31 cellular contexts compared by ENCODE assay signal in the genomic region with DNA sequence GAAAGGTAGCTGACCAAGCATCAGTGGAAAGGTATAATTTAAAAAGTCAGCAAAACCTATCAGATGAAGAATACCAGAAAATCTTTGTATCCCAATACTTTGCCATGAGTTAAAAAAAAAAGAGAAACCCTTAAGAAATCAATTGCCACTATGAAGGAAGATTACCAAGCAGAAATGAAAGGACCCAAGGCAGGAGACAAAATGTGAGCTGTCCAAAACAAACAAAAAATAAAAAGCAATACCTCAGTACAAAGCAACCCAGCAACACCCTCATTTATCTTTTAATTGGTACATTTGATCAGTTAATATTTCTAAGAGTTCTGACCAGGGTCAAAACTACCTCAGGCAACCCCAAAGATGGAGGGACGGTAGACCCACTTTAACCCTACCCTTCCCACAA.
"Had no signal": no experiment of that assay in that cellular context is flagged by ENCODE, and none has a peak within 500 bp of the region (broad histone marks: within the 10 kb centered on the region; RNA-seq: fewer than 3 reads in every experiment).

No MANE protein-coding gene starts in this region.

- H3K36me3 ChIP-seq: adrenal gland, breast epithelium, cardiac muscle cell had no signal

- DNase-seq: activated CD4-positive, alpha-beta memory T cell treated with anti-CD3 and anti-CD28 coated beads for 36 hours; activated CD4-positive, alpha-beta T cell treated with anti-CD3 and anti-CD28 coated beads for 36 hours; activated CD4-positive, alpha-beta T cell treated with anti-CD3 and anti-CD28 coated beads, Interleukin-2, amount 10 ng/mL, durations not matched to agents 24 days and 14 days; activated CD4-positive, CD25-positive, alpha-beta regulatory T cell; activated CD4-positive, CD25-positive, alpha-beta regulatory T cell treated with anti-CD3 and anti-CD28 coated beads, Interleukin-2, amount 50 U/mL, for 72 hours; activated CD8-positive, alpha-beta memory T cell treated with anti-CD3 and anti-CD28 coated beads, Interleukin-2, amount 10 ng/mL, durations not matched to agents 7 days and 5 days; activated CD8-positive, alpha-beta memory T cell treated with anti-CD3 and anti-CD28 coated beads, Interleukin-2, amount 50 U/mL, for 4 hours; activated CD8-positive, alpha-beta T cell treated with anti-CD3 and anti-CD28 coated beads, Interleukin-2, amount 10 ng/mL, durations not matched to agents 7 days and 5 days; activated effector memory CD4-positive, alpha-beta T cell treated with anti-CD3 and anti-CD28 coated beads, Interleukin-2, amount 50 U/mL, for 16 hours; activated naive CD4-positive, alpha-beta T cell treated with anti-CD3 and anti-CD28 coated beads for 36 hours; activated naive CD8-positive, alpha-beta T cell treated with anti-CD3 and anti-CD28 coated beads for 36 hours; activated naive CD8-positive, alpha-beta T cell treated with anti-CD3 and anti-CD28 coated beads, Interleukin-2, amount 50 U/mL, for 24 hours; activated T-cell treated with anti-CD3 and anti-CD28 coated beads, Interleukin-2, amount 50 U/mL, for 1 hour; activated T-cell treated with anti-CD3 and anti-CD28 coated beads, Interleukin-2, amount 50 U/mL, for 48 hours; adrenal gland; amygdala; aorta; body of pancreas; effector CD8-positive, alpha-beta T cell; foreskin fibroblast; head of caudate nucleus; T-helper 2 cell had no signal

- H3K4me3 ChIP-seq: adrenal gland, body of pancreas, breast epithelium, cardiac muscle cell, coronary artery had no signal

- H3K4me3 Mint-ChIP-seq: activated CD4-positive, alpha-beta memory T cell treated with anti-CD3 and anti-CD28 coated beads for 36 hours; activated CD4-positive, alpha-beta T cell treated with anti-CD3 and anti-CD28 coated beads for 36 hours; activated CD4-positive, alpha-beta T cell treated with anti-CD3 and anti-CD28 coated beads, Interleukin-2, amount 10 ng/mL, durations not matched to agents 24 days and 14 days; activated CD8-positive, alpha-beta memory T cell treated with anti-CD3 and anti-CD28 coated beads, Interleukin-2, amount 10 ng/mL, durations not matched to agents 7 days and 5 days; activated CD8-positive, alpha-beta T cell treated with anti-CD3 and anti-CD28 coated beads, Interleukin-2, amount 10 ng/mL, durations not matched to agents 7 days and 5 days; activated naive CD4-positive, alpha-beta T cell treated with anti-CD3 and anti-CD28 coated beads for 36 hours; activated naive CD4-positive, alpha-beta T cell treated with anti-CD3 and anti-CD28 coated beads, Interleukin-2, amount 50 U/mL, for 24 hours; activated naive CD8-positive, alpha-beta T cell treated with anti-CD3 and anti-CD28 coated beads for 36 hours; activated naive CD8-positive, alpha-beta T cell treated with anti-CD3 and anti-CD28 coated beads, Interleukin-2, amount 50 U/mL, for 24 hours; activated T-helper 1 cell treated with anti-CD3 and anti-CD28 coated beads, Interleukin-12 subunit alpha, Interleukin-12 subunit beta, Interleukin-2, Interleukin-4 antibody, amounts not matched to agents 30 ng/mL and 10 ng/mL and 1 ng/mL, durations not matched to agents 14 hours and 24 hours and 36 hours; central memory CD8-positive, alpha-beta T cell; dendritic cell treated with granulocyte-macrophage colony-stimulating factor and Interleukin-4, amounts not matched to agents 40 ng/mL and 50 ng/mL, for 4 days had no signal

- H3K27ac Mint-ChIP-seq: activated CD4-positive, alpha-beta memory T cell treated with anti-CD3 and anti-CD28 coated beads for 36 hours; activated CD4-positive, alpha-beta T cell treated with anti-CD3 and anti-CD28 coated beads for 36 hours; activated CD4-positive, alpha-beta T cell treated with anti-CD3 and anti-CD28 coated beads, Interleukin-2, amount 10 ng/mL, durations not matched to agents 24 days and 14 days; activated CD8-positive, alpha-beta memory T cell treated with anti-CD3 and anti-CD28 coated beads, Interleukin-2, amount 10 ng/mL, durations not matched to agents 7 days and 5 days; activated CD8-positive, alpha-beta T cell treated with anti-CD3 and anti-CD28 coated beads, Interleukin-2, amount 10 ng/mL, durations not matched to agents 7 days and 5 days; activated naive CD4-positive, alpha-beta T cell treated with anti-CD3 and anti-CD28 coated beads for 36 hours; activated naive CD4-positive, alpha-beta T cell treated with anti-CD3 and anti-CD28 coated beads, Interleukin-2, amount 50 U/mL, for 24 hours; activated naive CD8-positive, alpha-beta T cell treated with anti-CD3 and anti-CD28 coated beads for 36 hours; activated naive CD8-positive, alpha-beta T cell treated with anti-CD3 and anti-CD28 coated beads, Interleukin-2, amount 50 U/mL, for 24 hours; activated T-helper 1 cell treated with anti-CD3 and anti-CD28 coated beads, Interleukin-12 subunit alpha, Interleukin-12 subunit beta, Interleukin-2, Interleukin-4 antibody, amounts not matched to agents 30 ng/mL and 10 ng/mL and 1 ng/mL, durations not matched to agents 14 hours and 24 hours and 36 hours; activated T-helper 2 cell treated with anti-CD3 and anti-CD28 coated beads, Interferon-gamma antibody, Interleukin-2, Interleukin-4, amounts not matched to agents 10 μg/mL and 5 μg/mL and 100 μg/mL, durations not matched to agents 14 hours and 24 hours and 36 hours; dendritic cell treated with granulocyte-macrophage colony-stimulating factor and Interleukin-4, amounts not matched to agents 40 ng/mL and 50 ng/mL, for 4 days had no signal

- H3K27me3 ChIP-seq: adrenal gland, body of pancreas, breast epithelium, cardiac muscle cell had no signal

- H3K36me3 Mint-ChIP-seq: activated CD4-positive, alpha-beta memory T cell treated with anti-CD3 and anti-CD28 coated beads for 36 hours; activated CD8-positive, alpha-beta memory T cell treated with anti-CD3 and anti-CD28 coated beads, Interleukin-2, amount 10 ng/mL, durations not matched to agents 7 days and 5 days; activated naive CD4-positive, alpha-beta T cell treated with anti-CD3 and anti-CD28 coated beads, Interleukin-2, amount 50 U/mL, for 24 hours; activated naive CD8-positive, alpha-beta T cell treated with anti-CD3 and anti-CD28 coated beads for 36 hours had no signal

- H3K4me1 ChIP-seq: adrenal gland, body of pancreas, breast epithelium had no signal

- ATAC-seq: activated CD4-positive, alpha-beta T cell treated with anti-CD3 and anti-CD28 coated beads for 36 hours; activated CD8-positive, alpha-beta memory T cell treated with anti-CD3 and anti-CD28 coated beads, Interleukin-2, amount 10 ng/mL, durations not matched to agents 7 days and 5 days; activated CD8-positive, alpha-beta T cell treated with anti-CD3 and anti-CD28 coated beads, Interleukin-2, amount 10 ng/mL, durations not matched to agents 7 days and 5 days; activated naive CD8-positive, alpha-beta T cell treated with anti-CD3 and anti-CD28 coated beads, Interleukin-2, amount 50 U/mL, for 24 hours; body of pancreas; esophagus mucosa had no signal

- H3K9me3 Mint-ChIP-seq: activated CD4-positive, alpha-beta memory T cell treated with anti-CD3 and anti-CD28 coated beads for 36 hours; activated CD4-positive, alpha-beta T cell treated with anti-CD3 and anti-CD28 coated beads, Interleukin-2, amount 10 ng/mL, durations not matched to agents 24 days and 14 days; activated naive CD4-positive, alpha-beta T cell treated with anti-CD3 and anti-CD28 coated beads for 36 hours; activated naive CD4-positive, alpha-beta T cell treated with anti-CD3 and anti-CD28 coated beads, Interleukin-2, amount 50 U/mL, for 24 hours; activated naive CD8-positive, alpha-beta T cell treated with anti-CD3 and anti-CD28 coated beads for 36 hours; activated naive CD8-positive, alpha-beta T cell treated with anti-CD3 and anti-CD28 coated beads, Interleukin-2, amount 50 U/mL, for 24 hours; activated T-helper 1 cell treated with anti-CD3 and anti-CD28 coated beads, Interleukin-12 subunit alpha, Interleukin-12 subunit beta, Interleukin-2, Interleukin-4 antibody, amounts not matched to agents 30 ng/mL and 10 ng/mL and 1 ng/mL, durations not matched to agents 14 hours and 24 hours and 36 hours; activated T-helper 2 cell treated with anti-CD3 and anti-CD28 coated beads, Interferon-gamma antibody, Interleukin-2, Interleukin-4, amounts not matched to agents 10 μg/mL and 5 μg/mL and 100 μg/mL, durations not matched to agents 14 hours and 24 hours and 36 hours; central memory CD8-positive, alpha-beta T cell; dendritic cell treated with granulocyte-macrophage colony-stimulating factor and Interleukin-4, amounts not matched to agents 40 ng/mL and 50 ng/mL, for 4 days had no signal

- H3K9me3 ChIP-seq: adrenal gland, body of pancreas, breast epithelium had no signal

- H3K4me1 Mint-ChIP-seq: activated CD4-positive, alpha-beta T cell treated with anti-CD3 and anti-CD28 coated beads for 36 hours; activated CD4-positive, alpha-beta T cell treated with anti-CD3 and anti-CD28 coated beads, Interleukin-2, amount 10 ng/mL, durations not matched to agents 24 days and 14 days; activated CD8-positive, alpha-beta memory T cell treated with anti-CD3 and anti-CD28 coated beads, Interleukin-2, amount 10 ng/mL, durations not matched to agents 7 days and 5 days; activated naive CD4-positive, alpha-beta T cell treated with anti-CD3 and anti-CD28 coated beads, Interleukin-2, amount 50 U/mL, for 24 hours; activated naive CD8-positive, alpha-beta T cell treated with anti-CD3 and anti-CD28 coated beads for 36 hours; activated naive CD8-positive, alpha-beta T cell treated with anti-CD3 and anti-CD28 coated beads, Interleukin-2, amount 50 U/mL, for 24 hours; central memory CD8-positive, alpha-beta T cell had no signal

- H3K27ac ChIP-seq: adrenal gland, body of pancreas, cardiac muscle cell, coronary artery had no signal
